Comparison of ENCODE assay signal across 10 cellular contexts in the genomic region with DNA sequence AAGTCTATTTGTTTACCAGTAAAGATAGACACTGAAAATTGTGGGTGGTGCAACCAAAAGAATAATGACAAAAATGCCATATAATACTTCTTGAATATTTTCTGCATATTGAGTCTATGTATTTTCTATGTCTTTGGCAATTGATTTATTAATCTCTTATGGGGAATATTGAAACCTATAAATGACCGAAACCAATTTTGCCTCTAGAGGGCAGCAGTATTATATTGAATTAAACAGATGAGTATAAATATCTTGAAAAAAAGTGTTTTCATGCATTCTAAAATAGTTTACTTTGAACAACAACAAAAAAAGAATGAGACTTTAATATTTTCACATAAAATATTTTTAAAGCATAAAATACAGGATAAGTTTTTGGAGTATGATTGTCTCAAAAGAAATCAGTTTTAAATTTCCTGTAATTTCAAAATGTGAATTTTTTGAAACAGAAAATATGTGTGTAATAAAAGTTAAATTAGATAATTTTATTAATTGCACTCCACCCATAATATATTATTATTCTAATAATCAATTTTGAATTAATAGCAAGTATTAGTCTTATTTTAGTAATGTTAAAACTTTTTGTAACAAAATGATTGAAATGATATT. TPM values are rescaled to one million over a fixed set of nuclear protein-coding genes. Genes with fewer than 3 reads are reported as not detected.
DNase-seq lines count a peak whose midpoint lies in the region; ATAC-seq, FAIRE-seq and TF ChIP-seq lines count a peak whose summit lies in the region.
"Had no signal": no experiment of that assay in that cellular context is flagged by ENCODE, and none has a peak within 500 bp of the region (broad histone marks: within the 10 kb centered on the region; RNA-seq: fewer than 3 reads in every experiment).

No MANE protein-coding gene starts in this region.

- no peak overlapping the region for H2AFZ ChIP-seq in GM23248

- no peaks in the 10 kb centered on the region for H3K9me2 ChIP-seq in GM23248 (ENCODE audit: insufficient read depth)

- H3K27me3 ChIP-seq in GM23248 (replicated peaks; ENCODE audit: insufficient read depth) = no peaks in the 10 kb centered on the region

- no peak for DNase-seq in AG09309 (ENCODE audit: low read depth)
- DNase-seq in GM23248 = peak; percentile 42
- DNase-seq in kidney = no peak
- DNase-seq in central memory CD4-positive, alpha-beta T cell = no peak
- DNase-seq in germinal center (ENCODE audit: low spot score) = no peak
- DNase-seq: activated naive CD8-positive, alpha-beta T cell treated with anti-CD3 and anti-CD28 coated beads, Interleukin-2, amount 10 ng/mL, durations not matched to agents 7 days and 5 days; SHP77 had no signal

- no peaks in the 10 kb centered on the region for H3K9me3 ChIP-seq in GM23248 (ENCODE audit: low read depth)
- no peaks in the 10 kb centered on the region for H3K9me3 ChIP-seq in kidney (ENCODE audit: control insufficient read depth in 1 of 2, low read length in 2 of 2)

- H4K20me1 ChIP-seq in GM23248 (ENCODE audit: insufficient read depth) = no peaks in the 10 kb centered on the region

- 4 to 6% methylated on average over 1 of the region's 1 CpG for WGBS in GM23248 (ENCODE audit: low coverage in 1 of 2, low lambda C conversion rate in 2 of 2, missing lambda C conversion rate in 2 of 2), 2 experiments

- H3K36me3 ChIP-seq in GM23248 (ENCODE audit: low read depth) (0 out of 2 replicates have a peak, but pooled peaks cover 3% of the 10 kb centered on the region), kidney (ENCODE audit: control insufficient read depth in 1 of 2, insufficient read depth in 2 of 2, low read length in 2 of 2) (peaks cover 0 to 6% of the 10 kb centered on the region in 2 donors)

- intact Hi-C loops in kidney (cut with DNase I) = loop anchor here (10.0 kb wide), 1 partner anchor 1017 kb away; no protein-coding TSS in a partner anchor

- ATAC-seq in HG02623 (IDR thresholded peaks at IDR 0.05; ENCODE audit: unreplicated experiment) (no peak), GM19324 (IDR thresholded peaks at IDR 0.05; ENCODE audit: low FRiP score, unreplicated experiment) (no peak)

- TF ChIP-seq CTCF in AG09309 (IDR thresholded peaks at IDR 0.05; ENCODE audit: control insufficient read depth, insufficient read depth, low read depth, low read length, missing control alignments) = peak; percentile 38
- TF ChIP-seq CTCF in VCaP (conservative IDR thresholded peaks at IDR 0.05) = peak; percentile 77
- peak; percentile 24 for TF ChIP-seq CTCF in kidney (IDR thresholded peaks at IDR 0.05; ENCODE audit: borderline replicate concordance, extremely low read depth, insufficient read depth)

- no peak overlapping the region for H3K27ac ChIP-seq in GM23248
- H3K27ac ChIP-seq in VCaP = no peak overlapping the region
- no peak overlapping the region for H3K27ac ChIP-seq in kidney (ENCODE audit: low read depth in 2 of 2, low read length in 2 of 2)

- no peak overlapping the region for H3K4me2 ChIP-seq in GM23248 (ENCODE audit: unreplicated experiment)

- peaks cover 18% of the 10 kb centered on the region for H3K4me1 ChIP-seq in GM23248 (ENCODE audit: insufficient read depth)
- no peaks in the 10 kb centered on the region for H3K4me1 ChIP-seq in kidney (ENCODE audit: control insufficient read depth in 1 of 2, insufficient read depth in 1 of 2, low read depth in 1 of 2, low read length in 2 of 2)

- in situ Hi-C loops in GM23248 (cut with MboI) = no loop called here

- H3K9ac ChIP-seq in GM23248 (no peak overlapping the region), kidney (ENCODE audit: low read length in 2 of 2) (no peak overlapping the region)

- H3K4me3 ChIP-seq in AG09309 (ENCODE audit: control insufficient read depth, low read depth, low read length) (no peak overlapping the region), GM23248 (no peak overlapping the region), kidney (ENCODE audit: low read length in 2 of 2) (no peak overlapping the region)

- no peaks in the 10 kb centered on the region for H3F3A ChIP-seq in GM23248 (ENCODE audit: insufficient read depth)

- peak; percentile 95 for FAIRE-seq in kidney (lab: Jason Lieb, UNC)

- no peaks in the 10 kb centered on the region for H3K79me2 ChIP-seq in GM23248 (ENCODE audit: insufficient read depth)

RNA-seq across cellular contexts. Expression of gene CALCRL, which starts 49.9 kb away (rescaled TPM):
- total RNA-seq in GM23248 (2014; rRNA removed; shearing (Covaris generic)) = 2.7 and 3.2 TPM in 2 replicates
- polyA plus RNA-seq in GM23248 (2016; fragmentation: Nextera tagmentation; extraction: Ambion mirVana) (0.76 and 2.4 TPM in 2 replicates), kidney (ENCODE audit: insufficient read depth, low read depth, low replicate concordance) (7.9 TPM)
- 75.9 TPM for total RNA-seq in kidney

RNA-seq across cellular contexts. Expression of gene TFPI, which starts 56.3 kb away (rescaled TPM):
- 31.5 and 48.7 TPM in 2 replicates for total RNA-seq in GM23248 (2014; rRNA removed; shearing (Covaris generic))
- polyA plus RNA-seq in GM23248 (2016; fragmentation: Nextera tagmentation; extraction: Ambion mirVana) (62.0 and 64.4 TPM in 2 replicates), kidney (ENCODE audit: insufficient read depth, low read depth, low replicate concordance) (26.2 TPM)
- total RNA-seq in kidney = 266 TPM

Comparison
In these comparisons a context has a peak if more than half of its experiments do, and no peak if none do; other contexts are left out.
1. CTCF ChIP-seq: peak in every context shown above with its lines; median percentile 77 in VCaP; 38 in AG09309; 24 in kidney.
2. RNA of gene CALCRL, which starts 49.9 kb away (total RNA-seq): 75.9 TPM in kidney (single experiment); 2.7 to 3.2 TPM in GM23248; every median in the first group is over 10 times any median in the second.